In the genomic region with DNA sequence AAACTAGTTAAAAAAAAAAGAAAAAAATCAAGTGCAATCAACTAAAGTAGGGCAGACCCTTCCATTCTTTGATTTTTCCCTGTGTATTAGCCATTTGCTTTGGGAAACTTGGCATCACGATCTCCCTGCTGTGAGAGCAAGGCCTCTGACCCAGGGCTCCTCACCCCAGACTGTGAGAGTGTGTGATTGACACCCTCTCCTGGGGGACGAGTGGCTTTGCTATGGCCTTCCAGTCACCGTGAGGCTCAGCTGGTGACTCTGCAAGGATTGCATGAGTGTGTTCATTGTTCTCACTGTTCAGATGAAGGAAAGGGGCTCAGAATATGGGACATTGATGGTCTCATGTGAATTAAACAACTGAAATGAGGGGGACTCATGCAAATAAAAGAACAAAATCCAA, we compare ENCODE assay signal across 1 cellular context.
TF ChIP-seq lines count a peak whose summit lies in the region.

No MANE protein-coding gene starts in this region.

TF ChIP-seq in GM23338, 12 proteins besides CTCF, POLR2A, EP300 and RAD21 (continued from another document):
- TF ChIP-seq, protein P1, sequence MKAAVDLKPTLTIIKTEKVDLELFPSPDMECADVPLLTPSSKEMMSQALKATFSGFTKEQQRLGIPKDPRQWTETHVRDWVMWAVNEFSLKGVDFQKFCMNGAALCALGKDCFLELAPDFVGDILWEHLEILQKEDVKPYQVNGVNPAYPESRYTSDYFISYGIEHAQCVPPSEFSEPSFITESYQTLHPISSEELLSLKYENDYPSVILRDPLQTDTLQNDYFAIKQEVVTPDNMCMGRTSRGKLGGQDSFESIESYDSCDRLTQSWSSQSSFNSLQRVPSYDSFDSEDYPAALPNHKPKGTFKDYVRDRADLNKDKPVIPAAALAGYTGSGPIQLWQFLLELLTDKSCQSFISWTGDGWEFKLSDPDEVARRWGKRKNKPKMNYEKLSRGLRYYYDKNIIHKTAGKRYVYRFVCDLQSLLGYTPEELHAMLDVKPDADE (IDR thresholded peaks at IDR 0.05) = no peak
- no peak for TF ChIP-seq CREB1 (CRISPR knock-in tag; IDR thresholded peaks at IDR 0.05; ENCODE audit: low read depth)
